ENCODE assay signal across 26 cellular contexts in genomic region chr13:35260316-35260715, GRCh38.
"Had no signal": no experiment of that assay in that cellular context is flagged by ENCODE, and none has a peak within 500 bp of the region (broad histone marks: within the 10 kb centered on the region; RNA-seq: fewer than 3 reads in every experiment).

No MANE protein-coding gene starts in this region.

- H3K4me1 ChIP-seq: gastroesophageal sphincter, heart left ventricle, lower lobe of right lung, pancreas, right atrium auricular region, suprapubic skin, vagina had no signal

- H3K9me3 ChIP-seq: gastroesophageal sphincter, lower lobe of right lung, pancreas, vagina had no signal

- H3K4me3 ChIP-seq: gastroesophageal sphincter, heart left ventricle, lower lobe of right lung, pancreas, right atrium auricular region, smooth muscle cell, suprapubic skin, vagina had no signal

- H3K27me3 ChIP-seq: gastroesophageal sphincter, heart left ventricle, pancreas, right atrium auricular region, suprapubic skin, vagina had no signal

- DNase-seq: cortex of kidney; effector memory CD8-positive, alpha-beta T cell; foreskin fibroblast; heart left ventricle; hippocampal formation; left colon; left ventricle myocardium superior; lower lobe of right lung; natural killer cell; occipital lobe; pancreas; stimulated activated CD4-positive, alpha-beta T cell treated with anti-CD3 and anti-CD28 coated beads, Interleukin-12 subunit alpha, Interleukin-12 subunit beta, amount 100 ng/mL, for 4 hours; stimulated activated CD4-positive, alpha-beta T cell treated with anti-CD3 and anti-CD28 coated beads, Interleukin-1b, Interleukin-23, amount 100 ng/mL, for 48 hours; stimulated activated CD4-positive, alpha-beta T cell treated with anti-CD3 and anti-CD28 coated beads, Interleukin-4, amount 100 ng/mL, for 1 hour; stimulated activated CD8-positive, alpha-beta memory T cell treated with anti-CD3 and anti-CD28 coated beads, Interleukin-4, amount 100 ng/mL, for 48 hours; stimulated activated naive CD4-positive, alpha-beta T cell; stimulated activated naive CD8-positive, alpha-beta T cell treated with anti-CD3 and anti-CD28 coated beads, Interleukin-15, amount 100 ng/mL, for 72 hours; trophoblast cell had no signal

- H3K27ac ChIP-seq: epithelial cell of prostate, gastroesophageal sphincter, heart left ventricle, lower lobe of right lung, pancreas, right atrium auricular region, suprapubic skin, vagina had no signal

- H3K4me2 ChIP-seq: smooth muscle cell had no signal

- ATAC-seq: effector memory CD8-positive, alpha-beta T cell; esophagus mucosa; gastroesophageal sphincter; heart left ventricle; left colon; left ventricle myocardium superior; lower lobe of right lung; natural killer cell; pancreas; sciatic nerve; stimulated activated naive CD8-positive, alpha-beta T cell treated with anti-CD3 and anti-CD28 coated beads, Interleukin-15, amount 100 ng/mL, for 72 hours had no signal

- H3K36me3 ChIP-seq: heart left ventricle, lower lobe of right lung, pancreas, right atrium auricular region, suprapubic skin, vagina had no signal
